In the genomic region with DNA sequence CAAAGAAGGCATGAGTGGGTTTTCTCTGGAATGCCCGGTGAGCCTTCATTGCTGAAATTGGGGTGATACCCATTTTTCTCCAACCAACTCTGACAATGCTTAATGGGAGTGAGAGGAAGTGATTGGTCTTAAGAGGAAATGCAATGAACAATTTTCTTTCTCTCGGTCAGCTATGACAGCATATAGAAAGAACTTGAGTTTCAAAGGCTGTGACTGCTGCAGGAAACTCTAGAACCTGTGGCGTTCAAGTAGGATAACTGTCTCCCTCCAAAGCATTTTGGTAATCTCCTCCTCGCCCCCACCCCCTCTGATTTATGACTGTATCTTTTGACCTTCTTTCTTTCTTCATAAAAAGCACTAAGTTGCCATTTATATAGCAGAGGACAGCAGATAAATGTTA, we compare ENCODE assay signal across 18 cellular contexts.
DNase-seq lines count a peak whose midpoint lies in the region; ATAC-seq and TF ChIP-seq lines count a peak whose summit lies in the region.
"Had no signal": no experiment of that assay in that cellular context is flagged by ENCODE, and none has a peak within 500 bp of the region (broad histone marks: within the 10 kb centered on the region; RNA-seq: fewer than 3 reads in every experiment).

No MANE protein-coding gene starts in this region.

- H3K27me3 Mint-ChIP-seq in mesothelial cell of epicardium (ENCODE audit: low read depth): no peaks in the 10 kb centered on the region
- H3K27me3 Mint-ChIP-seq: activated naive CD8-positive, alpha-beta T cell treated with anti-CD3 and anti-CD28 coated beads, Interleukin-2, amount 50 U/mL, for 24 hours had no signal

- H3K36me3 ChIP-seq in SK-N-SH (replicated peaks in 1 of 2; ENCODE audit: control insufficient read depth in 1 of 2, insufficient read depth in 2 of 2, low read length in 1 of 2): no peaks in the 10 kb centered on the region

- POLR2A ChIA-PET in SK-N-SH (lab: Yijun Ruan, JAX): no interaction called here

- DNase-seq in EL (peak; percentile 76), SK-N-SH (no peak), epithelial cell of esophagus (ENCODE audit: low read depth) (peak; percentile 42), mesothelial cell of epicardium (ENCODE audit: low spot score in 2 of 2, unreplicated experiment in 2 of 2) (no peak), left colon (no peak)
- DNase-seq in stimulated activated CD4-positive, alpha-beta T cell treated with anti-CD3 and anti-CD28 coated beads, Interleukin-1b, Interleukin-23, amount 100 ng/mL, for 48 hours: no peak
- DNase-seq: activated naive CD8-positive, alpha-beta T cell treated with anti-CD3 and anti-CD28 coated beads, Interleukin-2, amount 50 U/mL, for 24 hours; CD8-positive, alpha-beta T cell; mesendoderm; NCI-H1694 treated with DMSO at 0.1 percent for 48 hours; NCI-H446; right cardiac atrium; T-helper 2 cell had no signal

- WGBS in SK-N-SH (ENCODE audit: low lambda C conversion rate): 27% methylated on average over 4 of the region's 4 CpGs

- H3K9me2 ChIP-seq in SK-N-SH: no peaks in the 10 kb centered on the region

- intact Hi-C loops in left colon (cut with DNase I, micrococcal nuclease): no loop called here

- H3K9me3 ChIP-seq in SK-N-SH: no peaks in the 10 kb centered on the region

- no peak for TF ChIP-seq RAD21 in SK-N-SH (IDR thresholded peaks at IDR 0.05; ENCODE audit: low read length)

- 0 out of 2 replicates have a peak overlapping the region, but pooled peaks have one; percentile 14 for H3K4me2 ChIP-seq in SK-N-SH

- no peak overlapping the region for H2AFZ ChIP-seq in SK-N-SH (ENCODE audit: low read depth)

- H3K4me1 Mint-ChIP-seq in mesothelial cell of epicardium: peaks cover 24% of the 10 kb centered on the region

- H3K79me2 ChIP-seq in SK-N-SH (ENCODE audit: insufficient read depth): no peaks in the 10 kb centered on the region

- H3K4me3 ChIP-seq in SK-N-SH (ENCODE audit: low read depth in 2 of 2, low read length in 1 of 2) (no peak overlapping the region), epithelial cell of esophagus (ENCODE audit: low read length) (no peak overlapping the region)

- peak overlapping the region; percentile 50 for H3K9ac ChIP-seq in SK-N-SH

- peak overlapping the region; percentile 81 for H3K27ac Mint-ChIP-seq in mesothelial cell of epicardium
- H3K27ac Mint-ChIP-seq: activated naive CD8-positive, alpha-beta T cell treated with anti-CD3 and anti-CD28 coated beads, Interleukin-2, amount 50 U/mL, for 24 hours; activated T-helper 2 cell treated with anti-CD3 and anti-CD28 coated beads, Interferon-gamma antibody, Interleukin-2, Interleukin-4, amounts not matched to agents 10 μg/mL and 5 μg/mL and 100 μg/mL, durations not matched to agents 14 hours and 24 hours and 36 hours; CD8-positive, alpha-beta T cell had no signal

- no peaks in the 10 kb centered on the region for H3K27me3 ChIP-seq in SK-N-SH (ENCODE audit: insufficient read depth)

- peak overlapping the region; percentile 34 to 55; a peak in 3 of 4 replicates for H3K27ac ChIP-seq in SK-N-SH (ENCODE audit: low read depth in 2 of 2, low read length in 1 of 2)

- TF ChIP-seq EP300 in SK-N-SH (IDR thresholded peaks at IDR 0.05; ENCODE audit: borderline replicate concordance in 1 of 2, low read depth in 1 of 2, low read length in 1 of 2): peak; percentile 8 to 60; a peak in 2 of 4 replicates

- TF ChIP-seq CTCF in SK-N-SH (IDR thresholded peaks at IDR 0.05) (no peak), epithelial cell of esophagus (IDR thresholded peaks at IDR 0.05; ENCODE audit: insufficient read depth, low read depth, low read length, missing control alignments) (no peak), mesothelial cell of epicardium (IDR thresholded peaks at IDR 0.05; ENCODE audit: unreplicated experiment) (no peak)

- H4K20me1 ChIP-seq in SK-N-SH (ENCODE audit: insufficient read depth): no peaks in the 10 kb centered on the region

- H3F3A ChIP-seq in SK-N-SH (replicated peaks; ENCODE audit: insufficient read depth): peaks cover 15% of the 10 kb centered on the region

- H3K4me1 ChIP-seq in SK-N-SH (ENCODE audit: control insufficient read depth in 1 of 2, insufficient read depth in 2 of 2, low read depth in 1 of 2, low read length in 1 of 2): peaks cover 0 to 25% of the 10 kb centered on the region in 2 experiments; a peak in 3 of 4 replicates

- no peak overlapping the region for H3K4me3 Mint-ChIP-seq in mesothelial cell of epicardium
- H3K4me3 Mint-ChIP-seq: activated naive CD8-positive, alpha-beta T cell treated with anti-CD3 and anti-CD28 coated beads, Interleukin-2, amount 50 U/mL, for 24 hours; CD8-positive, alpha-beta T cell; neural crest cell had no signal

- H3K9me3 Mint-ChIP-seq in mesothelial cell of epicardium: peaks cover 19% of the 10 kb centered on the region

- peaks cover 12% of the 10 kb centered on the region for H3K36me3 Mint-ChIP-seq in mesothelial cell of epicardium

- ATAC-seq in left colon (no peak), GM18511 (IDR thresholded peaks at IDR 0.05; ENCODE audit: unreplicated experiment) (no peak), GM19324 (IDR thresholded peaks at IDR 0.05; ENCODE audit: low FRiP score, unreplicated experiment) (no peak)
- ATAC-seq: activated CD4-positive, CD25-positive, alpha-beta regulatory T cell treated with anti-CD3 and anti-CD28 coated beads, Interleukin-2, amount 50 U/mL, for 24 hours; activated naive CD8-positive, alpha-beta T cell treated with anti-CD3 and anti-CD28 coated beads, Interleukin-2, amount 50 U/mL, for 24 hours; CD8-positive, alpha-beta T cell; right cardiac atrium had no signal

- CTCF ChIA-PET in SK-N-SH (lab: Yijun Ruan, JAX): no interaction called here

TF ChIP-seq in SK-N-SH, 30 proteins besides CTCF, POLR2A, EP300 and RAD21 (continues in another document):
- TF ChIP-seq YY1 (IDR thresholded peaks at IDR 0.05; ENCODE audit: low read depth) (no peak), FOSL2 (IDR thresholded peaks at IDR 0.05; ENCODE audit: borderline replicate concordance, low read depth) (peak; percentile 35; the same call in 1 of the 2 replicates), CHD2 (IDR thresholded peaks at IDR 0.05; ENCODE audit: low read length, partially characterized antibody) (no peak), GATA2 (CRISPR knock-in tag; IDR thresholded peaks at IDR 0.05) (no peak), NFIC (IDR thresholded peaks at IDR 0.05; ENCODE audit: borderline replicate concordance) (0 out of 2 replicates have a peak, but pooled peaks have one; percentile 5), TEAD4 (IDR thresholded peaks at IDR 0.05; ENCODE audit: borderline replicate concordance, insufficient read depth) (no peak), ELF1 (IDR thresholded peaks at IDR 0.05) (no peak), USF1 (IDR thresholded peaks at IDR 0.05; ENCODE audit: borderline replicate concordance, low read depth) (no peak), MXI1 (IDR thresholded peaks at IDR 0.05; ENCODE audit: low read depth, low read length) (no peak), TCF12 (IDR thresholded peaks at IDR 0.05) (peak; percentile 37; the same call in 1 of the 2 replicates), SIN3A (IDR thresholded peaks at IDR 0.05; ENCODE audit: borderline replicate concordance, low read depth, low read length) (no peak), IRF3 (IDR thresholded peaks at IDR 0.05; ENCODE audit: low read depth, low read length) (no peak), FOXM1 (IDR thresholded peaks at IDR 0.05; ENCODE audit: low read depth) (no peak), NRF1 (IDR thresholded peaks at IDR 0.05; ENCODE audit: low read depth, low read length) (no peak)
- TF ChIP-seq, protein P1, sequence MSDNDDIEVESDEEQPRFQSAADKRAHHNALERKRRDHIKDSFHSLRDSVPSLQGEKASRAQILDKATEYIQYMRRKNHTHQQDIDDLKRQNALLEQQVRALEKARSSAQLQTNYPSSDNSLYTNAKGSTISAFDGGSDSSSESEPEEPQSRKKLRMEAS (IDR thresholded peaks at IDR 0.05; ENCODE audit: low read depth): no peak

Comparison
In these comparisons a context has a peak if more than half of its experiments do, and no peak if none do; other contexts are left out.
1. DNase-seq: peak in EL (single experiment) and epithelial cell of esophagus (single experiment); none in SK-N-SH (single experiment), mesothelial cell of epicardium (0 of 2), left colon (0 of 2) and stimulated activated CD4-positive, alpha-beta T cell treated with anti-CD3 and anti-CD28 coated beads, Interleukin-1b, Interleukin-23, amount 100 ng/mL, for 48 hours (single experiment).